In the genomic region with DNA sequence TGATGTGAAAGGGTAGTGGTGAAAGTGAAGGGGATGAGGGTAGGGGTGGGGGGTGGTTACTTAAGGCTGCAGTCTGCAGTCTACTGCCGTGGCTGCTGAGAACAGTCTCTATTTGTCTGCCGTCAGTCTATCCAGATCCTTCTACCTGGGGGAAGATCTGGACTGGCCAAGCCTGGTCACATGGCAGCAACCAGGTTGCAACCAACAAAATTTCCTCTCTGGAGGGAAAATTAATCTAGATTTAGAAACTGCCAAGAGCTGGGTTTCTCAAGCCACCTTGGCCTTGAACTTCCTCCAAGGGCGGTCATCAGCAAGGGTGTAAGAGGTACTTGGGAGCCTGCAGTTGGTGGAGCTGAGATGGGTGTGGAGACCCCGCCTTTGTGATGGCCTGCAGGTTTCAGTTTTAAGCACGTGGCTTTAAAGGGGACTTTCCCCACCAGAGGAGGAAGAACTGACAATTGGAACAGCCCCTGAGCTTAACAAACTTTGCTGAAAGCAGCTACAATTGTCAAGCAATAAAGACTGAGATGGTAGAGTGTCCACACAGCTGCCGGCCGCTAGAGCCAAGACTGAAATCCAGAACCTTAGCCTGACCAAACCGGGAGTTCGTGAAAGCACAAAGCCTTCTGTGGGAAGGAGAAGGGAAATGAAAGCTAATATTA, we compare ENCODE assay signal across 8 cellular contexts. TPM values are rescaled to one million over a fixed set of nuclear protein-coding genes. Genes with fewer than 3 reads are reported as not detected.
DNase-seq lines count a peak whose midpoint lies in the region; ATAC-seq lines count a peak whose summit lies in the region.

No MANE protein-coding gene starts in this region.

- DNase-seq in RPMI8226 (peak; percentile 95), cerebellum (ENCODE audit: low spot score) (no peak), NCI-H82 treated with DMSO at 0.1 percent for 48 hours (lab: John Stamatoyannopoulos, UW; ENCODE audit: unreplicated experiment) (no peak), GM03348 (ENCODE audit: low spot score) (no peak)
- DNase-seq in stimulated activated CD4-positive, alpha-beta T cell treated with anti-CD3 and anti-CD28 coated beads, Interleukin-2, amount 100 ng/mL, for 48 hours = peak; percentile 53 to 54

- H3K36me3 Mint-ChIP-seq in activated naive CD8-positive, alpha-beta T cell = peaks cover 5% of the 10 kb centered on the region

- no peaks in the 10 kb centered on the region for H3K27me3 Mint-ChIP-seq in activated naive CD8-positive, alpha-beta T cell

- H3K4me3 Mint-ChIP-seq in activated naive CD8-positive, alpha-beta T cell = peak overlapping the region; percentile 83

- H3K27ac Mint-ChIP-seq in activated naive CD8-positive, alpha-beta T cell = peak overlapping the region; percentile 100

- ATAC-seq in GM18511 (IDR thresholded peaks at IDR 0.05; ENCODE audit: unreplicated experiment) = peak; percentile 78
- peak; percentile 71 for ATAC-seq in HG02870 (IDR thresholded peaks at IDR 0.05; ENCODE audit: unreplicated experiment)

- H3K4me1 Mint-ChIP-seq in activated naive CD8-positive, alpha-beta T cell (ENCODE audit: low read depth) = peaks cover 62% of the 10 kb centered on the region

- H3K9me3 Mint-ChIP-seq in activated naive CD8-positive, alpha-beta T cell (ENCODE audit: low read depth) = no peaks in the 10 kb centered on the region

RNA-seq across cellular contexts. Expression of gene KCMF1, which starts 31.4 kb away (rescaled TPM):
- total RNA-seq in cerebellum = 32.4 TPM

RNA-seq across cellular contexts. Expression of gene TMSB10, which starts 34.1 kb away (rescaled TPM):
- total RNA-seq in cerebellum = 1,631 TPM

RNA-seq across cellular contexts. Expression of gene TRABD2A, which starts 58.7 kb away (rescaled TPM):
- total RNA-seq in cerebellum = 1.4 TPM

Comparison
In these comparisons a context has a peak if more than half of its experiments do, and no peak if none do; other contexts are left out.
1. DNase-seq: peak in RPMI8226 (single experiment) and stimulated activated CD4-positive, alpha-beta T cell treated with anti-CD3 and anti-CD28 coated beads, Interleukin-2, amount 100 ng/mL, for 48 hours (2 of 2); none in cerebellum (single experiment), NCI-H82 treated with DMSO at 0.1 percent for 48 hours (single experiment) and GM03348 (single experiment).